In the genomic region with DNA sequence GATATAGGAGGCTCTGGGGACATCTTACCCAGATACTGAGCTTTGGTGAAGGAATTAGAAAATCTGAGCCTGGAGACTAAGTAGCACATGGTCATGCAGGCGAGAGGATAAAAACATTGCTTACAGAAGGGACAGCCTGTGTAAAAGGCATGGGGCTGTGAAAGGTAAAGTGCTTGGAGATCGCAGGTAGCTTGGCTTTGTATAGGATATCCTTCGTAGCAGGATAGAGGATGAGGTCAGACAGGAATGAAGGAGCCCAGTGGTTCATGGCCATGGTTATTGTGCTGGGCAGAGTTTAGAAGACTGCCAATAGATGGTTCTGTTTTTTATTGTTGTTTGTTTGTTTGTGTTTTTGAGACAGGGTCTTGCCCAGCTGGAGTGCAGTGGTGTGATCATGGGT, we compare ENCODE assay signal across 23 cellular contexts.
"Had no signal": no experiment of that assay in that cellular context is flagged by ENCODE, and none has a peak within 500 bp of the region (broad histone marks: within the 10 kb centered on the region; RNA-seq: fewer than 3 reads in every experiment).

No MANE protein-coding gene starts in this region.

- ATAC-seq: HepG2 had no signal

- H3K4me3 ChIP-seq: MG63, SJSA1, SK-N-MC had no signal

- H3K36me3 ChIP-seq: MG63, SJSA1 had no signal

- H3K4me1 ChIP-seq: SJSA1 had no signal

- H3K9me3 ChIP-seq: MG63, SJSA1 had no signal

- DNase-seq: IMR-90, Karpas-422, KG1, MG63, NCI-H1092, NCI-H1105 treated with DMSO at 0.1 percent for 48 hours, NCI-H1417 treated with DMSO at 0.1 percent for 48 hours, NCI-H187, NCI-H2029, NCI-H2081 treated with DMSO at 0.1 percent for 48 hours, NCI-H2171, NCI-H226, NCI-H446, NCI-H510A, NCI-H524 treated with DMSO at 0.1 percent for 48 hours, NCI-H69, NCI-H774, Right ventricle myocardium superior, RPMI8226, SIG-M5 had no signal

- H3K27me3 ChIP-seq: MG63, SJSA1 had no signal
